ENCODE assay signal across 33 cellular contexts in the genomic region with DNA sequence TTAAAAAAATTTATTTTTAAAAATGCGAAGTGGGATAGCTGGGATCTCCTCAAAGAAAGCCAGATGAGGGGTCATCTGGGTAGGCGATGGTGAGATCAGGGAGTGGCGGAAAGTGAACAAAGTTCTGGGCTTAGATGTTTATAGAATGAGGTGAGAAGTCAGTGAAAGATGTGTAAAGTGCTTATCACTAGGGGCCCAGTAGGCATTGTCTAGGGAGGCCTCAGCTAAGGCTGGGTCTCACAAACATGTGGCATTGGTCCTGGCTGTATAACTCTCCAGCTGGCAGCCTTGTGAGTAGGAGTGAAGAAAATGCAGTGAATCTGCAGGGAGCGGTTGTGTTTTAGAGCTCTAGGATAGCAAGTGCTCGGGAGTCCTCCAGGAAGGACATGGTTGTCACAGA.
"Had no signal": no experiment of that assay in that cellular context is flagged by ENCODE, and none has a peak within 500 bp of the region (broad histone marks: within the 10 kb centered on the region; RNA-seq: fewer than 3 reads in every experiment).

No MANE protein-coding gene starts in this region.

- DNase-seq: activated B cell treated with CpG ODN at 0.5 μM for 24 hours; activated CD4-positive, alpha-beta memory T cell treated with anti-CD3 and anti-CD28 coated beads for 36 hours; activated CD4-positive, alpha-beta T cell treated with anti-CD3 and anti-CD28 coated beads for 4 hours; activated CD4-positive, alpha-beta T cell treated with anti-CD3 and anti-CD28 coated beads, Interleukin-2, amount 50 U/mL, for 1 hour; activated CD4-positive, CD25-positive, alpha-beta regulatory T cell treated with anti-CD3 and anti-CD28 coated beads, Interleukin-2, amount 50 U/mL, for 72 hours; activated CD8-positive, alpha-beta memory T cell treated with anti-CD3 and anti-CD28 coated beads, Interleukin-2, amount 10 ng/mL, durations not matched to agents 7 days and 5 days; activated CD8-positive, alpha-beta memory T cell treated with anti-CD3 and anti-CD28 coated beads, Interleukin-2, amount 50 U/mL, for 48 hours; activated gamma-delta T cell; activated naive CD4-positive, alpha-beta T cell treated with Interleukin-2 at 50 U/mL for 16 hours; activated naive CD8-positive, alpha-beta T cell treated with anti-CD3 and anti-CD28 coated beads, Interleukin-2, amount 10 ng/mL, durations not matched to agents 7 days and 5 days; activated T-cell treated with anti-CD3 and anti-CD28 coated beads, Interleukin-2, amount 50 U/mL, for 48 hours; amygdala; Kasumi-1; MG63; NCI-H1048; NCI-H1105 treated with DMSO at 0.1 percent for 48 hours; NCI-H1436; NCI-H1694 treated with DMSO at 0.1 percent for 48 hours; NCI-H2029; NCI-H345; NCI-H510A; NCI-H526; NCI-H748 treated with DMSO at 0.1 percent for 48 hours; Right ventricle myocardium superior; SW 1271; T-helper 1 cell; T-helper 2 cell; T-helper 9 cell had no signal

- H3K9me3 ChIP-seq: ascending aorta had no signal

- ATAC-seq: activated CD8-positive, alpha-beta memory T cell treated with anti-CD3 and anti-CD28 coated beads, Interleukin-2, amount 10 ng/mL, durations not matched to agents 7 days and 5 days; activated T-helper 17 cell treated with anti-CD3 and anti-CD28 coated beads, Interleukin-2, amount 50 U/mL, for 72 hours had no signal

- H3K4me1 Mint-ChIP-seq: activated CD8-positive, alpha-beta memory T cell treated with anti-CD3 and anti-CD28 coated beads, Interleukin-2, amount 10 ng/mL, durations not matched to agents 7 days and 5 days had no signal

- H3K27me3 Mint-ChIP-seq: activated B cell treated with CpG ODN at 0.5 μM for 24 hours; activated CD4-positive, alpha-beta memory T cell treated with anti-CD3 and anti-CD28 coated beads for 36 hours; activated CD8-positive, alpha-beta memory T cell treated with anti-CD3 and anti-CD28 coated beads, Interleukin-2, amount 10 ng/mL, durations not matched to agents 7 days and 5 days; activated naive CD4-positive, alpha-beta T cell treated with anti-CD3 and anti-CD28 coated beads, Interleukin-2, amount 50 U/mL, for 24 hours; activated naive CD8-positive, alpha-beta T cell treated with anti-CD3 and anti-CD28 coated beads, Interleukin-2, amount 10 ng/mL, durations not matched to agents 7 days and 5 days; activated T-helper 17 cell treated with anti-CD3 and anti-CD28 coated beads, Interleukin-2, amount 50 U/mL, for 72 hours had no signal

- H3K36me3 Mint-ChIP-seq: activated CD4-positive, alpha-beta memory T cell treated with anti-CD3 and anti-CD28 coated beads for 36 hours; activated CD8-positive, alpha-beta memory T cell treated with anti-CD3 and anti-CD28 coated beads, Interleukin-2, amount 10 ng/mL, durations not matched to agents 7 days and 5 days; activated naive CD4-positive, alpha-beta T cell treated with anti-CD3 and anti-CD28 coated beads, Interleukin-2, amount 50 U/mL, for 24 hours; activated naive CD8-positive, alpha-beta T cell treated with anti-CD3 and anti-CD28 coated beads, Interleukin-2, amount 10 ng/mL, durations not matched to agents 7 days and 5 days had no signal

- H3K9me3 Mint-ChIP-seq: activated B cell treated with CpG ODN at 0.5 μM for 24 hours; activated CD4-positive, alpha-beta memory T cell treated with anti-CD3 and anti-CD28 coated beads for 36 hours; activated naive CD4-positive, alpha-beta T cell treated with anti-CD3 and anti-CD28 coated beads, Interleukin-2, amount 50 U/mL, for 24 hours; activated naive CD8-positive, alpha-beta T cell treated with anti-CD3 and anti-CD28 coated beads, Interleukin-2, amount 10 ng/mL, durations not matched to agents 7 days and 5 days; activated T-helper 17 cell treated with anti-CD3 and anti-CD28 coated beads, Interleukin-2, amount 50 U/mL, for 72 hours had no signal

- H3K27ac Mint-ChIP-seq: activated B cell treated with CpG ODN at 0.5 μM for 24 hours; activated CD4-positive, alpha-beta memory T cell treated with anti-CD3 and anti-CD28 coated beads for 36 hours; activated CD8-positive, alpha-beta memory T cell treated with anti-CD3 and anti-CD28 coated beads, Interleukin-2, amount 10 ng/mL, durations not matched to agents 7 days and 5 days; activated naive CD4-positive, alpha-beta T cell treated with anti-CD3 and anti-CD28 coated beads, Interleukin-2, amount 50 U/mL, for 24 hours; activated naive CD8-positive, alpha-beta T cell treated with anti-CD3 and anti-CD28 coated beads, Interleukin-2, amount 10 ng/mL, durations not matched to agents 7 days and 5 days; activated T-helper 17 cell treated with anti-CD3 and anti-CD28 coated beads, Interleukin-2, amount 50 U/mL, for 72 hours had no signal

- H3K4me3 Mint-ChIP-seq: activated B cell treated with CpG ODN at 0.5 μM for 24 hours; activated CD4-positive, alpha-beta memory T cell treated with anti-CD3 and anti-CD28 coated beads for 36 hours; activated CD8-positive, alpha-beta memory T cell treated with anti-CD3 and anti-CD28 coated beads, Interleukin-2, amount 10 ng/mL, durations not matched to agents 7 days and 5 days; activated naive CD4-positive, alpha-beta T cell treated with anti-CD3 and anti-CD28 coated beads, Interleukin-2, amount 50 U/mL, for 24 hours; activated naive CD8-positive, alpha-beta T cell treated with anti-CD3 and anti-CD28 coated beads, Interleukin-2, amount 10 ng/mL, durations not matched to agents 7 days and 5 days; activated T-helper 17 cell treated with anti-CD3 and anti-CD28 coated beads, Interleukin-2, amount 50 U/mL, for 72 hours had no signal

- H3K27me3 ChIP-seq: ascending aorta, cardiac muscle cell, MG63 had no signal

- H3K36me3 ChIP-seq: ascending aorta, cardiac muscle cell, MG63 had no signal

- H3K27ac ChIP-seq: ascending aorta, cardiac muscle cell, VCaP had no signal

- H3K4me3 ChIP-seq: ascending aorta, cardiac muscle cell, MG63 had no signal
